In the genomic region with DNA sequence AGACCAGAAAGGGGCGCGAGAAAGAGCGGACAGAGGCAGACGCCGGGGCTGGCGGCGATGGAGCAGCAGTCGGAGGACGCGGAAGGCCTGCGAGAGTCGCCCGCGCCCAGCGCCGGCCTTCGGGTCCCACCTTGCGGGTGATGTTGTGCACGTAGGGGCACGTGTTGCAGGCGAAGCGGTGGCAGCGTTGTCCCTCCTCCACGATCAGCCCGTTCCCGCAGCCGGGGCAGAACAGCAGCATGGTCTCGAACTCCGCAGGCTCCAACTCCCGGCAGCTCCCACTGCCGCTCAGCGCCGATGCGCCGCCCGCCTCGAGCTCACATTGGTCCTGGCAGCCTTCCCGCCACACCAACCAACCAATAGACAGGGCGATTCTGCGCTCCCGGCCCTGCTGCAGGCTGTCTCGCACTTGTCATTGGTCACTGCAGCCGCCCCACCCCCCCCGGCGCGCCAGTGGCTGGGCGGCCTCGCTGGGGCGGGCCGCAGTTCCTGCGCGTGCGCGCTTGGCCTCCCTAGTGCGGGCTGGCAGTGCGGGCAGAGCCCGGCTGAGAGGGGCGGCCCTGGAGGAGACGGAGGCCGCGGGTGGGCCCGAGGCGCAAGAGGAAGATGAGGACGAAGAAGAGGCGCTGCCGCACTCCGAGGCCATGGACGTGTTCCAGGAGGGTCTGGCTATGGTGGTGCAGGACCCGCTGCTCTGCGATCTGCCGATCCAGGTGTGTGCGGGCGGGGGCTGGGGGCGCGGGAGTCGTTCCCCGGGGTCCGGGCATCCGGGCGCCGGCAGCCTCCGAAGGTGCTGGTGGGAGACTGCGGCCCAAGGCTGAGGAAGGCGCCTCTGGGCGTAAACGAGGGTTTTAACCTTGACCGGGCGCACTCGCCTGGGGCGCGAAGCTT, we compare ENCODE assay signal across 8 cellular contexts. TPM values are rescaled to one million over a fixed set of nuclear protein-coding genes. Genes with fewer than 3 reads are reported as not detected.
DNase-seq lines count a peak whose midpoint lies in the region; ATAC-seq and TF ChIP-seq lines count a peak whose summit lies in the region.

A gene (minus strand): TSS at position 263 of the 891 bp plus-strand sequence. CDS start 22 bp downstream, at position 241.
A gene (plus strand): TSS at position 483 of the 891 bp plus-strand sequence. CDS start 189 bp downstream, at position 672.

- ATAC-seq in HG03378 (IDR thresholded peaks at IDR 0.05; ENCODE audit: unreplicated experiment) = peak; percentile 88

- peak; percentile 96 for DNase-seq in AML-193 (lab: John Stamatoyannopoulos, UW)
- DNase-seq in NCI-H460 (ENCODE audit: extremely low read depth, low read depth) = peak; percentile 97
- peak; percentile 91 for DNase-seq in activated CD4-positive, CD25-positive, alpha-beta regulatory T cell treated with anti-CD3 and anti-CD28 coated beads, Interleukin-2, amount 50 U/mL, for 72 hours
- peak; percentile 81 to 86 for DNase-seq in cerebellar nuclear complex (lab: John Stamatoyannopoulos, UW)
- DNase-seq in kidney glomerular epithelial cell (lab: John Stamatoyannopoulos, UW) = peak; percentile 98
- DNase-seq in stimulated activated CD4-positive, alpha-beta T cell treated with anti-CD3 and anti-CD28 coated beads, Interleukin-15, amount 100 ng/mL, for 48 hours (ENCODE audit: low read depth in 2 of 2) = peak; percentile 97 to 99

- peak; percentile 89 for TF ChIP-seq POLR2A in GM19099 (IDR thresholded peaks at IDR 0.05; ENCODE audit: extremely low read depth, insufficient read length, low read depth)

RNA-seq across cellular contexts. Expression of the first gene that starts in this region (rescaled TPM):
- 12.6 and 13.3 TPM in 2 replicates for total RNA-seq in NCI-H460 (2014; rRNA removed; shearing (Covaris generic))
- 16.4 and 16.7 TPM in 2 replicates for polyA plus RNA-seq in NCI-H460 (2014; cell fraction: nucleus; rRNA removed)

RNA-seq across cellular contexts. Expression of the second gene that starts in this region (rescaled TPM):
- 10.6 and 15.5 TPM in 2 replicates for total RNA-seq in NCI-H460 (2014; rRNA removed; shearing (Covaris generic))
- polyA plus RNA-seq in NCI-H460 (2014; cell fraction: nucleus; rRNA removed) = 33.5 and 39.7 TPM in 2 replicates

Comparison
In these comparisons a context has a peak if more than half of its experiments do, and no peak if none do; other contexts are left out.
1. Peak in every context shown above with its lines: DNase-seq and ATAC-seq.